ENCODE assay signal across 7 cellular contexts in the genomic region with DNA sequence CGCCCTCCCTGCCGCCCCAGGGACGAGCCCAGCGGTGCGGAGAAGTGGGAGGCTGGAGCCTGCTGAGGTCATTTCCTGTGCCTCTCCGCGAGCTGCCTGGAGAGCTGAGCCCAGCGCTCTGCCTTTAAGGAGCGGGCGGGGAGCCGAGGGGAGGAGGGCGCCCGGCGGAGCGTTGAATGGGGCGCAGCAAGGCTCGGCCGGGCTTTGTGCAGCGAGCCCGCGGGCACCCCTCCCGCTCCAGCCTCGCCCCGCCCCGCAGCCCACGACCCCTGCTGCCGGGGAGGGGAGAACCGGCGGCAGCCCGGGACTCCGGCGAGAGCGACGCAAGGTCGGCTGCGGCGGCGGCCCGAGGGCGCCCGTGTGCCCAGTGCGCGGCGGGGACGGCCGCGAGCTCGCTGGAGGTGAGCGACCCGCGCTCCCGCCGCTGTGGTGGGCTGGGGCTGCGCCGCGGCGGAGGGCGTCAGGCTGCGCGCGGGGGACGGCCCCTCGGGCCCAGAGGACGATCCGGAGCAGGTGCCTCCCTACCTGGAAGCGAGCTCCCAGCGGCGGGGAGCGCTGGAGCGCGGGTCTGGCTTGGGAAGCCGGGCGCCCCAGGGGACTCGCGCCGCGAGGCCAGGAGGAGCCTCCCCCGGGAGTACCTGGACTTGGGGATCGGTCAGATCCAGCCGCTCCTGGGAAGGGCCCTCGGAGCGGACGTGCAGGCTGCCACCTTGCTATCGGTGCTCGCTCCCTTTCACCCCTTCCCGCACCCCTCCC. TPM values are rescaled to one million over a fixed set of nuclear protein-coding genes. Genes with fewer than 3 reads are reported as not detected.
DNase-seq lines count a peak whose midpoint lies in the region; ATAC-seq, FAIRE-seq and TF ChIP-seq lines count a peak whose summit lies in the region.

A gene (plus strand): TSS at position 293 of the 756 bp plus-strand sequence. CDS start 8,578 bp downstream, outside the sequence.

- no peaks in the 10 kb centered on the region for H3K27me3 ChIP-seq in PC-3 (ENCODE audit: low read length)
- no peaks in the 10 kb centered on the region for H3K27me3 ChIP-seq in foreskin keratinocyte
- no peaks in the 10 kb centered on the region for H3K27me3 ChIP-seq in testis

- DNase-seq in HTR-8/SVneo (ENCODE audit: insufficient read length, low spot score) = peak; percentile 98
- DNase-seq in PC-3 = peak; percentile 80
- DNase-seq in activated gamma-delta T cell (lab: John Stamatoyannopoulos, UW) = peak; percentile 17
- DNase-seq in foreskin keratinocyte = peak in 1 of 2 donors; percentile 63
- peak; percentile 84 for DNase-seq in testis

- no peaks in the 10 kb centered on the region for H3K36me3 Mint-ChIP-seq in nephron (ENCODE audit: low read depth)

- H3F3A ChIP-seq in PC-3 (ENCODE audit: low read length, unreplicated experiment) = no peaks in the 10 kb centered on the region

- H3K36me3 ChIP-seq in PC-3 (ENCODE audit: low read depth, low read length) = no peaks in the 10 kb centered on the region
- H3K36me3 ChIP-seq in testis (ENCODE audit: low read depth, missing control alignments) = no peaks in the 10 kb centered on the region

- peak within 1 kb of the TSS; percentile 83 to 89 (median 88) for H3K4me3 Mint-ChIP-seq in nephron

- H2AFZ ChIP-seq in PC-3 (ENCODE audit: low read length) = peak within 1 kb of the TSS; percentile 99

- H3K4me3 ChIP-seq in PC-3 (ENCODE audit: low read length) (peak within 1 kb of the TSS; percentile 79), testis (peak within 1 kb of the TSS; percentile 58 to 66)

- ATAC-seq in GM18498 (IDR thresholded peaks at IDR 0.05; ENCODE audit: unreplicated experiment) (peak; percentile 79), PC-3 (peak; percentile 92), foreskin keratinocyte (peak; percentile 92)

- FAIRE-seq in HTR-8/SVneo (lab: Jason Lieb, UNC) = peak; percentile 97

- peaks cover 33% of the 10 kb centered on the region for H3K27me3 Mint-ChIP-seq in nephron (ENCODE audit: low read depth)

- CTCF ChIA-PET in PC-3 (lab: Charles Lee) = interaction anchor here (0.6 to 1.7 kb wide), 6 partner anchors 9 to 171 kb away, joined by 3 to 10 read pairs (median 3); no protein-coding TSS in a partner anchor

- no peaks in the 10 kb centered on the region for H4K20me1 ChIP-seq in PC-3 (ENCODE audit: low read length)

- peak within 1 kb of the TSS; percentile 88 for H3K4me2 ChIP-seq in PC-3 (ENCODE audit: low read length)

- H3K9me3 ChIP-seq in PC-3 (ENCODE audit: low read length) (no peaks in the 10 kb centered on the region), testis (no peaks in the 10 kb centered on the region)

- peak within 1 kb of the TSS; percentile 60 to 90 (median 88) for H3K27ac Mint-ChIP-seq in nephron

- no peaks in the 10 kb centered on the region for H3K4me1 Mint-ChIP-seq in nephron

- no peaks in the 10 kb centered on the region for H3K9me3 Mint-ChIP-seq in nephron

- H3K27ac ChIP-seq in PC-3 (ENCODE audit: low read length) (no peak within 1 kb of the TSS), foreskin keratinocyte (peak within 1 kb of the TSS; percentile 42), testis (peak within 1 kb of the TSS; percentile 60 to 71)

- intact Hi-C loops in PC-3 (cut with micrococcal nuclease) (loop anchor here (2.0 kb wide), 1 partner anchor 106 kb away; no protein-coding TSS in a partner anchor), testis (cut with DNase I; ENCODE audit: low total_unique reads) (no loop called here)

- H3K4me1 ChIP-seq in PC-3 (ENCODE audit: insufficient read depth, low read length) = peaks cover 6% of the 10 kb centered on the region; the same call in 1 of the 2 replicates
- H3K4me1 ChIP-seq in foreskin keratinocyte = no peaks in the 10 kb centered on the region
- no peaks in the 10 kb centered on the region for H3K4me1 ChIP-seq in testis

- no peaks in the 10 kb centered on the region for H3K79me2 ChIP-seq in PC-3 (ENCODE audit: low read length)

- TF ChIP-seq CTCF in PC-3 (conservative IDR thresholded peaks at IDR 0.05; ENCODE audit: low read depth, low read length) = no peak
- TF ChIP-seq CTCF in foreskin keratinocyte (conservative IDR thresholded peaks at IDR 0.05) = no peak
- no peak for TF ChIP-seq CTCF in nephron (IDR thresholded peaks at IDR 0.05; ENCODE audit: unreplicated experiment in 3 of 3)
- peak in 1 of 3 experiments; percentile 1 for TF ChIP-seq CTCF in testis (IDR thresholded peaks at IDR 0.05)

- peak within 1 kb of the TSS; percentile 63 for H3K9ac ChIP-seq in PC-3 (ENCODE audit: low read length)

- no peak for TF ChIP-seq POLR2A in testis (IDR thresholded peaks at IDR 0.05)

- POLR2A ChIA-PET in PC-3 (lab: Charles Lee; ENCODE audit: unreplicated experiment) = no interaction called here

- WGBS in testis, 2 donors = 0 to 31% methylated on average over 2 to 44 of the region's 86 CpGs

- BruUV-seq in PC-3 (replicated peaks; lab: Mats Ljungman, UMichigan) = no TSS peak

- no peaks in the 10 kb centered on the region for H3K9me2 ChIP-seq in PC-3 (replicated peaks; ENCODE audit: low read length)

RNA-seq across cellular contexts. Expression of the gene that starts here (rescaled TPM):
- total RNA-seq in PC-3 (2014; rRNA removed) (6.2 and 11.1 TPM in 2 replicates), foreskin keratinocyte (3.5 and 3.8 TPM in 2 replicates), testis (10 to 100 TPM; 49.1 to 61.3 TPM)
- polyA plus RNA-seq in foreskin keratinocyte (1.4 and 2.0 TPM in 2 replicates), testis (ENCODE audit: insufficient read depth, low read depth, low replicate concordance) (21.4 TPM)
